In the genomic region with DNA sequence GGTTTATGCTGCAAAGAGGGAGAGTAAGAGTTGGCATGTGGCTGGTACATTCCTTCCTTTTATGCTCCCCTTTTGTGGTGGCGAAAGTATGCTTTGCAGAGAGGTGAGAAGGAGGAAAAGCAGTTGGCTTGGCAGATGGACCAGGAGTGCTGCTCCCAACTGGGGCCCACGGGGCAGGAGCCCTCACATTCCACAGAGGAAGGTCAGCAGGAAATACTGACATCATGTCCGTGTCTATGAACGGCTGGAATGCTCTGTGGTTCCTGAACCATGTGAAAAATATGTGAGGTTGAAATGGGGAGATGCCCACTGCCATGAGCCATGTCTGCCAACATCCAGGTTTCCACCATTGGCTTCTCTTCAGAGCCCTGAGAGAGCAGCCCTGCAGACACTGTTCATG, we compare ENCODE assay signal across 11 cellular contexts. TPM values are rescaled to one million over a fixed set of nuclear protein-coding genes. Genes with fewer than 3 reads are reported as not detected.
DNase-seq lines count a peak whose midpoint lies in the region; ATAC-seq and TF ChIP-seq lines count a peak whose summit lies in the region.
"Had no signal": no experiment of that assay in that cellular context is flagged by ENCODE, and none has a peak within 500 bp of the region (broad histone marks: within the 10 kb centered on the region; RNA-seq: fewer than 3 reads in every experiment).

No MANE protein-coding gene starts in this region.

- no peak overlapping the region for H3K4me3 ChIP-seq in epithelial cell of esophagus (ENCODE audit: low read length)

- DNase-seq in COLO829 (ENCODE audit: low spot score) (peak; percentile 11), NCI-H226 (peak; percentile 100), epithelial cell of esophagus (ENCODE audit: low read depth) (peak; percentile 90), non-pigmented ciliary epithelial cell (ENCODE audit: low read depth) (peak; percentile 83), GM19238 (ENCODE audit: insufficient read length, low spot score) (no peak), NCI-H2107 treated with DMSO at 0.1 percent for 48 hours (lab: John Stamatoyannopoulos, UW; ENCODE audit: unreplicated experiment) (no peak)
- no peak for DNase-seq in activated CD4-positive, alpha-beta T cell treated with anti-CD3 and anti-CD28 coated beads, Interleukin-2, amount 10 ng/mL, durations not matched to agents 7 days and 5 days
- DNase-seq: activated T-cell treated with anti-CD3 and anti-CD28 coated beads, Interleukin-2, amount 50 U/mL, for 48 hours; NCI-H1092 treated with DMSO at 0.1 percent for 48 hours had no signal

- H3K4me3 Mint-ChIP-seq in activated CD4-positive, alpha-beta T cell treated with anti-CD3 and anti-CD28 coated beads, Interleukin-2, amount 10 ng/mL, durations not matched to agents 7 days and 5 days, result no peak overlapping the region
- H3K4me3 Mint-ChIP-seq: naive thymus-derived CD8-positive, alpha-beta T cell had no signal

- H3K27me3 Mint-ChIP-seq in activated CD4-positive, alpha-beta T cell treated with anti-CD3 and anti-CD28 coated beads, Interleukin-2, amount 10 ng/mL, durations not matched to agents 7 days and 5 days, result peaks cover 31% of the 10 kb centered on the region

- TF ChIP-seq CTCF in epithelial cell of esophagus (IDR thresholded peaks at IDR 0.05; ENCODE audit: insufficient read depth, low read depth, low read length, missing control alignments), result no peak

- no peaks in the 10 kb centered on the region for H3K9me3 Mint-ChIP-seq in activated CD4-positive, alpha-beta T cell treated with anti-CD3 and anti-CD28 coated beads, Interleukin-2, amount 10 ng/mL, durations not matched to agents 7 days and 5 days

- no peaks in the 10 kb centered on the region for H3K4me1 Mint-ChIP-seq in activated CD4-positive, alpha-beta T cell treated with anti-CD3 and anti-CD28 coated beads, Interleukin-2, amount 10 ng/mL, durations not matched to agents 7 days and 5 days
- H3K4me1 Mint-ChIP-seq: naive thymus-derived CD8-positive, alpha-beta T cell had no signal

- no peak for ATAC-seq in GM18907 (IDR thresholded peaks at IDR 0.05; ENCODE audit: unreplicated experiment)
- ATAC-seq: naive thymus-derived CD8-positive, alpha-beta T cell had no signal

- CTCF ChIA-PET in activated CD4-positive, alpha-beta T cell treated with anti-CD3 and anti-CD28 coated beads, Interleukin-2, amount 10 ng/mL, durations not matched to agents 7 days and 5 days (lab: Charles Lee), result no interaction called here

- H3K36me3 Mint-ChIP-seq in activated CD4-positive, alpha-beta T cell treated with anti-CD3 and anti-CD28 coated beads, Interleukin-2, amount 10 ng/mL, durations not matched to agents 7 days and 5 days (ENCODE audit: low read depth), result no peaks in the 10 kb centered on the region
- H3K36me3 Mint-ChIP-seq: naive thymus-derived CD8-positive, alpha-beta T cell had no signal

- POLR2A ChIA-PET in activated CD4-positive, alpha-beta T cell treated with anti-CD3 and anti-CD28 coated beads, Interleukin-2, amount 10 ng/mL, durations not matched to agents 7 days and 5 days (lab: Charles Lee), result no interaction called here

- H3K27ac Mint-ChIP-seq in activated CD4-positive, alpha-beta T cell treated with anti-CD3 and anti-CD28 coated beads, Interleukin-2, amount 10 ng/mL, durations not matched to agents 7 days and 5 days, result no peak overlapping the region

RNA-seq across cellular contexts. Expression of a gene that starts 33.3 kb away (rescaled TPM):
- under 1 TPM; 0.82 to 0.92 TPM for total RNA-seq in activated CD4-positive, alpha-beta T cell treated with anti-CD3 and anti-CD28 coated beads, Interleukin-2, amount 10 ng/mL, durations not matched to agents 7 days and 5 days

Comparison
In these comparisons a context has a peak if more than half of its experiments do, and no peak if none do; other contexts are left out.
1. DNase-seq: peak in COLO829 (single experiment), NCI-H226 (single experiment), epithelial cell of esophagus (single experiment) and non-pigmented ciliary epithelial cell (single experiment); none in GM19238 (single experiment), activated CD4-positive, alpha-beta T cell treated with anti-CD3 and anti-CD28 coated beads, Interleukin-2, amount 10 ng/mL, durations not matched to agents 7 days and 5 days (single experiment) and NCI-H2107 treated with DMSO at 0.1 percent for 48 hours (single experiment).